Comparison of ENCODE assay signal across 1 cellular context in genomic region chr5:150516011-150516410, GRCh38.
TF ChIP-seq lines count a peak whose summit lies in the region.

No MANE protein-coding gene starts in this region.

TF ChIP-seq in H1, 55 proteins besides CTCF, POLR2A, EP300 and RAD21 (continued from another document):
- no peak for TF ChIP-seq USF2 (IDR thresholded peaks at IDR 0.05; ENCODE audit: low read length)
- no peak for TF ChIP-seq KDM4A (IDR thresholded peaks at IDR 0.05; ENCODE audit: low read depth, low read length, severe bottlenecking)
- TF ChIP-seq SIN3A (conservative IDR thresholded peaks at IDR 0.05 in 1 of 2, IDR thresholded peaks at IDR 0.05 in 1 of 2; ENCODE audit: low read depth in 1 of 2, low read length in 2 of 2), result no peak
- no peak for TF ChIP-seq PHF8 (conservative IDR thresholded peaks at IDR 0.05; ENCODE audit: low read depth, low read length)
- no peak for TF ChIP-seq POU5F1 (IDR thresholded peaks at IDR 0.05; ENCODE audit: low read depth, low read length)
- TF ChIP-seq EGR1 (IDR thresholded peaks at IDR 0.05; ENCODE audit: borderline replicate concordance, low read depth, low read length), result no peak
- no peak for TF ChIP-seq GTF2F1 (IDR thresholded peaks at IDR 0.05; ENCODE audit: borderline replicate concordance, low read depth, low read length)
- TF ChIP-seq BRCA1 (IDR thresholded peaks at IDR 0.05; ENCODE audit: low read depth, low read length), result no peak
- no peak for TF ChIP-seq CBX5 (IDR thresholded peaks at IDR 0.05; ENCODE audit: low read depth, low read length)
- no peak for TF ChIP-seq SAP30 (IDR thresholded peaks at IDR 0.05; ENCODE audit: insufficient read depth, insufficient replicate concordance, low read length)
- TF ChIP-seq CHD7 (IDR thresholded peaks at IDR 0.05; ENCODE audit: insufficient replicate concordance, low read length), result no peak
